In genomic region chr18:75247041-75247551, GRCh38 we compare ENCODE assay signal across 8 cellular contexts. TPM values are rescaled to one million over a fixed set of nuclear protein-coding genes. Genes with fewer than 3 reads are reported as not detected.
A peak's percentile ranks its signal among the peaks of the same experiment; 100 is the strongest.
DNase-seq lines count a peak whose midpoint lies in the region; ATAC-seq, FAIRE-seq and TF ChIP-seq lines count a peak whose summit lies in the region.

No MANE protein-coding gene starts in this region.

- H3K9me3 ChIP-seq in smooth muscle cell (replicated peaks; ENCODE audit: low read depth): no peaks in the 10 kb centered on the region

- H3K9ac ChIP-seq in smooth muscle cell (ENCODE audit: low read depth): peak overlapping the region; percentile 70

- no peaks in the 10 kb centered on the region for H3F3A ChIP-seq in smooth muscle cell (ENCODE audit: low read depth)

- no peaks in the 10 kb centered on the region for H3K36me3 ChIP-seq in smooth muscle cell (ENCODE audit: low read depth)

- H3K79me2 ChIP-seq in smooth muscle cell (ENCODE audit: low read depth): peaks cover 100% of the 10 kb centered on the region

- H3K4me3 ChIP-seq in foreskin fibroblast (ENCODE audit: low read depth in 1 of 2, low read length in 2 of 2): peak overlapping the region; percentile 47 to 59
- H3K4me3 ChIP-seq in smooth muscle cell: peak overlapping the region; percentile 56

- H3K36me3 Mint-ChIP-seq in activated CD4-positive, alpha-beta memory T cell treated with anti-CD3 and anti-CD28 coated beads for 36 hours: no peaks in the 10 kb centered on the region

- H2AFZ ChIP-seq in smooth muscle cell (ENCODE audit: low read depth): peak overlapping the region; percentile 77

- peak; percentile 71 for FAIRE-seq in GM19239 (lab: Jason Lieb, UNC)

- H4K20me1 ChIP-seq in smooth muscle cell (ENCODE audit: low read depth): peaks cover 84% of the 10 kb centered on the region

- intact Hi-C loops in activated CD4-positive, alpha-beta memory T cell treated with anti-CD3 and anti-CD28 coated beads for 36 hours (cut with micrococcal nuclease): loop anchor here (1.0 to 10.0 kb wide), 4 partner anchors 14 to 750 kb away; partner anchors contain the start of genes CNDP2 and TSHZ1

- CTCF ChIA-PET in activated CD4-positive, alpha-beta memory T cell treated with anti-CD3 and anti-CD28 coated beads for 36 hours (lab: Charles Lee): no interaction called here

- peak overlapping the region; percentile 90 for H3K4me2 ChIP-seq in smooth muscle cell

- peak overlapping the region; percentile 78 for H3K27ac ChIP-seq in smooth muscle cell (ENCODE audit: low read depth)

- peaks cover 60% of the 10 kb centered on the region for H3K4me1 Mint-ChIP-seq in activated CD4-positive, alpha-beta memory T cell treated with anti-CD3 and anti-CD28 coated beads for 36 hours (ENCODE audit: low read depth)

- no peaks in the 10 kb centered on the region for H3K9me3 Mint-ChIP-seq in activated CD4-positive, alpha-beta memory T cell treated with anti-CD3 and anti-CD28 coated beads for 36 hours

- TF ChIP-seq CTCF in foreskin fibroblast (IDR thresholded peaks at IDR 0.05; ENCODE audit: low read depth, low read length) (no peak), smooth muscle cell (IDR thresholded peaks at IDR 0.05; ENCODE audit: borderline replicate concordance, insufficient read depth, poor library complexity, severe bottlenecking) (no peak)

- ATAC-seq in HG03159 (IDR thresholded peaks at IDR 0.05; ENCODE audit: unreplicated experiment): no peak

- no peaks in the 10 kb centered on the region for H3K4me1 ChIP-seq in smooth muscle cell (ENCODE audit: low read depth)

- 76% methylated on average over 9 of the region's 9 CpGs for WGBS in smooth muscle cell (ENCODE audit: low lambda C conversion rate)

- H3K27ac Mint-ChIP-seq in activated CD4-positive, alpha-beta memory T cell treated with anti-CD3 and anti-CD28 coated beads for 36 hours: peak overlapping the region; percentile 87

- no peaks in the 10 kb centered on the region for H3K27me3 Mint-ChIP-seq in activated CD4-positive, alpha-beta memory T cell treated with anti-CD3 and anti-CD28 coated beads for 36 hours

- H3K27me3 ChIP-seq in smooth muscle cell (ENCODE audit: low read depth): no peaks in the 10 kb centered on the region

- DNase-seq in GM19239 (ENCODE audit: insufficient read length, low spot score) (no peak), foreskin fibroblast (peak; percentile 61 to 82), smooth muscle cell (lab: John Stamatoyannopoulos, UW; ENCODE audit: unreplicated experiment) (no peak), HT-29 (ENCODE audit: low spot score) (no peak), T-helper 9 cell (no peak)
- DNase-seq in activated CD4-positive, alpha-beta memory T cell treated with anti-CD3 and anti-CD28 coated beads for 36 hours: peak; percentile 23
- no peak for DNase-seq in stimulated activated CD4-positive, alpha-beta T cell treated with anti-CD3 and anti-CD28 coated beads, Interleukin-2, amount 100 ng/mL, for 24 hours

- peak overlapping the region; percentile 77 for H3K4me3 Mint-ChIP-seq in activated CD4-positive, alpha-beta memory T cell treated with anti-CD3 and anti-CD28 coated beads for 36 hours

- POLR2A ChIA-PET in activated CD4-positive, alpha-beta memory T cell treated with anti-CD3 and anti-CD28 coated beads for 36 hours (lab: Charles Lee): interaction anchor here (1.1 to 1.4 kb wide), 2 partner anchors 37 to 39 kb away, joined by 3 to 5 read pairs; no protein-coding TSS in a partner anchor

RNA-seq across cellular contexts. Expression of gene TSHZ1, which starts 36.5 kb away (rescaled TPM):
- total RNA-seq in activated CD4-positive, alpha-beta memory T cell treated with anti-CD3 and anti-CD28 coated beads for 36 hours: 10 to 100 TPM; 12.7 to 13.9 TPM
- 25.1 and 26.1 TPM in 2 replicates for total RNA-seq in smooth muscle cell
- 20.7 and 21.3 TPM in 2 replicates for polyA plus RNA-seq in smooth muscle cell
- total RNA-seq in HT-29 (2014; rRNA removed; shearing (Covaris generic)): 7.5 and 8.1 TPM in 2 replicates

RNA-seq across cellular contexts. Expression of gene PTGR3, which starts 38.2 kb away (rescaled TPM):
- total RNA-seq in activated CD4-positive, alpha-beta memory T cell treated with anti-CD3 and anti-CD28 coated beads for 36 hours: 10 to 100 TPM; 29.6 to 30.2 TPM
- 32.9 and 35.0 TPM in 2 replicates for total RNA-seq in smooth muscle cell
- 29.6 and 29.7 TPM in 2 replicates for polyA plus RNA-seq in smooth muscle cell
- 7.0 and 16.1 TPM in 2 replicates for total RNA-seq in HT-29 (2014; rRNA removed; shearing (Covaris generic))

Comparison
In these comparisons a context has a peak if more than half of its experiments do, and no peak if none do; other contexts are left out.
1. DNase-seq: peak in activated CD4-positive, alpha-beta memory T cell treated with anti-CD3 and anti-CD28 coated beads for 36 hours (single experiment) and foreskin fibroblast (2 of 2); none in GM19239 (single experiment), smooth muscle cell (single experiment), stimulated activated CD4-positive, alpha-beta T cell treated with anti-CD3 and anti-CD28 coated beads, Interleukin-2, amount 100 ng/mL, for 24 hours (0 of 2), HT-29 (single experiment) and T-helper 9 cell (single experiment).